21 cellular contexts compared by ENCODE assay signal in genomic region chr2:121149384-121149783, GRCh38.
"Had no signal": no experiment of that assay in that cellular context is flagged by ENCODE, and none has a peak within 500 bp of the region (broad histone marks: within the 10 kb centered on the region; RNA-seq: fewer than 3 reads in every experiment).

No MANE protein-coding gene starts in this region.

- H3K4me3 ChIP-seq: MG63, SJCRH30 had no signal

- H3K27me3 ChIP-seq: MG63, SJCRH30 had no signal

- ATAC-seq: SK-N-SH treated with all-trans-retinoic acid at 6 μM for 48 hours had no signal

- H3K9me3 ChIP-seq: MG63, SJCRH30 had no signal

- DNase-seq: IMR-90, KG1, MG63, NCI-H1092, NCI-H1105 treated with DMSO at 0.1 percent for 48 hours, NCI-H1417 treated with DMSO at 0.1 percent for 48 hours, NCI-H146, NCI-H1694 treated with DMSO at 0.1 percent for 48 hours, NCI-H1930, NCI-H2081, NCI-H2107, NCI-H226, NCI-H446, NCI-H510A, NCI-H524 treated with DMSO at 0.1 percent for 48 hours, NCI-H69, NCI-H774, RPMI8226, SHP77 treated with DMSO at 0.1 percent for 48 hours, SJCRH30 had no signal

- H3K36me3 ChIP-seq: MG63, SJCRH30 had no signal

- H3K27ac ChIP-seq: SJCRH30 had no signal
